Comparison of ENCODE assay signal across 10 cellular contexts in genomic region chr14:21026251-21026987, GRCh38. TPM values are rescaled to one million over a fixed set of nuclear protein-coding genes. Genes with fewer than 3 reads are reported as not detected.
DNase-seq lines count a peak whose midpoint lies in the region; ATAC-seq and TF ChIP-seq lines count a peak whose summit lies in the region.
"Had no signal": no experiment of that assay in that cellular context is flagged by ENCODE, and none has a peak within 500 bp of the region (broad histone marks: within the 10 kb centered on the region; RNA-seq: fewer than 3 reads in every experiment).

No MANE protein-coding gene starts in this region.

- peak in 1 of 2 donors; percentile 70 for DNase-seq in breast epithelium (ENCODE audit: low spot score in 2 of 2)
- DNase-seq in MCF 10A (ENCODE audit: unreplicated experiment), result no peak
- no peak for DNase-seq in right atrium auricular region (ENCODE audit: low spot score)
- DNase-seq in neural progenitor cell (ENCODE audit: low spot score), result no peak
- DNase-seq in upper lobe of left lung, result peak in 1 of 2 donors; percentile 21
- DNase-seq in MG63, result no peak
- no peak for DNase-seq in NCI-H1092 treated with DMSO at 0.1 percent for 48 hours (lab: John Stamatoyannopoulos, UW)
- DNase-seq: activated CD4-positive, alpha-beta T cell treated with anti-CD3 and anti-CD28 coated beads, Interleukin-2, amount 50 U/mL, for 1 hour; PC-3 had no signal

- no peaks in the 10 kb centered on the region for H3K36me3 ChIP-seq in breast epithelium
- H3K36me3 ChIP-seq in right atrium auricular region, result peaks cover 8% of the 10 kb centered on the region
- no peaks in the 10 kb centered on the region for H3K36me3 ChIP-seq in neural progenitor cell
- H3K36me3 ChIP-seq in upper lobe of left lung, result peaks cover 0 to 6% (median under 1%) of the 10 kb centered on the region in 4 donors
- no peaks in the 10 kb centered on the region for H3K36me3 ChIP-seq in MG63

- CTCF ChIA-PET in MCF 10A (lab: Yijun Ruan, JAX), result interaction anchor here (0.6 to 3.6 kb wide), 6 partner anchors 11 to 182 kb away, joined by 3 to 24 read pairs (median 9); partner anchors contain the start of gene RNASE7

- no peaks in the 10 kb centered on the region for H3K79me2 ChIP-seq in neural progenitor cell (ENCODE audit: low read depth)

- H3K27me3 Mint-ChIP-seq in MCF 10A (ENCODE audit: insufficient read depth, unreplicated experiment), result peaks cover 20% of the 10 kb centered on the region
- H3K27me3 Mint-ChIP-seq in neural progenitor cell (ENCODE audit: insufficient read depth, low read depth), result peaks cover 13% of the 10 kb centered on the region

- BruUV-seq in MCF 10A (replicated peaks; lab: Mats Ljungman, UMichigan), result no TSS peak

- no peak overlapping the region for H3K4me3 Mint-ChIP-seq in MCF 10A (ENCODE audit: unreplicated experiment)
- peak overlapping the region; percentile 91 for H3K4me3 Mint-ChIP-seq in neural progenitor cell

- H3K9me3 Mint-ChIP-seq in MCF 10A (ENCODE audit: unreplicated experiment), result no peaks in the 10 kb centered on the region
- H3K9me3 Mint-ChIP-seq in neural progenitor cell, result peaks cover 2% of the 10 kb centered on the region

- no peaks in the 10 kb centered on the region for H3F3A ChIP-seq in neural progenitor cell (ENCODE audit: low read depth)

- no peak for TF ChIP-seq CTCF in breast epithelium (IDR thresholded peaks at IDR 0.05)
- TF ChIP-seq CTCF in MCF 10A (IDR thresholded peaks at IDR 0.05; ENCODE audit: unreplicated experiment), result no peak
- TF ChIP-seq CTCF in right atrium auricular region (IDR thresholded peaks at IDR 0.05), result no peak
- no peak for TF ChIP-seq CTCF in neural progenitor cell (IDR thresholded peaks at IDR 0.05)
- no peak for TF ChIP-seq CTCF in upper lobe of left lung (IDR thresholded peaks at IDR 0.05)

- POLR2A ChIA-PET in MCF 10A (lab: Yijun Ruan, JAX), result no interaction called here

- WGBS in upper lobe of left lung, 2 donors, result 55 to 77% methylated on average over 8 of the region's 8 CpGs

- H3K4me2 ChIP-seq in neural progenitor cell, result peak overlapping the region; percentile 77

- H3K4me1 ChIP-seq in breast epithelium, result peaks cover 5 to 9% of the 10 kb centered on the region in 2 donors
- H3K4me1 ChIP-seq in right atrium auricular region, result peaks cover 0 to 38% of the 10 kb centered on the region in 2 donors
- peaks cover 10% of the 10 kb centered on the region for H3K4me1 ChIP-seq in neural progenitor cell
- peaks cover 29 to 36% (median 30%) of the 10 kb centered on the region in 4 donors for H3K4me1 ChIP-seq in upper lobe of left lung

- H3K36me3 Mint-ChIP-seq in MCF 10A (ENCODE audit: insufficient read depth, unreplicated experiment) (no peaks in the 10 kb centered on the region), neural progenitor cell (peaks cover 4% of the 10 kb centered on the region)

- no peaks in the 10 kb centered on the region for H4K20me1 ChIP-seq in neural progenitor cell (ENCODE audit: low read depth)

- H3K4me1 Mint-ChIP-seq in MCF 10A (ENCODE audit: insufficient read depth, unreplicated experiment), result no peaks in the 10 kb centered on the region
- H3K4me1 Mint-ChIP-seq in neural progenitor cell, result peaks cover 15% of the 10 kb centered on the region

- H3K4me3 ChIP-seq in breast epithelium (peak overlapping the region in 2 of 3 donors; percentile 76 to 92), right atrium auricular region (peak overlapping the region in 1 of 2 donors; percentile 89), neural progenitor cell (no peak overlapping the region), upper lobe of left lung (peak overlapping the region in 1 of 4 donors; percentile 74), MG63 (no peak overlapping the region)

- no peak overlapping the region for H3K9ac ChIP-seq in neural progenitor cell

- no peak for TF ChIP-seq EP300 in upper lobe of left lung (IDR thresholded peaks at IDR 0.05)

- H3K27ac ChIP-seq in breast epithelium, result peak overlapping the region; percentile 95 to 97
- H3K27ac ChIP-seq in right atrium auricular region, result peak overlapping the region; percentile 96 to 98
- H3K27ac ChIP-seq in neural progenitor cell, result no peak overlapping the region
- peak overlapping the region; percentile 80 to 93 (median 88) for H3K27ac ChIP-seq in upper lobe of left lung

- intact Hi-C loops in breast epithelium (cut with DNase I; ENCODE audit: low total_unique reads) (no loop called here), MCF 10A (cut with micrococcal nuclease) (no loop called here)

- TF ChIP-seq POLR2A in breast epithelium (IDR thresholded peaks at IDR 0.05), result no peak
- TF ChIP-seq POLR2A in upper lobe of left lung (IDR thresholded peaks at IDR 0.05), result no peak

- H3K27me3 ChIP-seq in breast epithelium, result no peaks in the 10 kb centered on the region
- H3K27me3 ChIP-seq in right atrium auricular region, result no peaks in the 10 kb centered on the region
- peaks cover 74% of the 10 kb centered on the region for H3K27me3 ChIP-seq in neural progenitor cell
- peaks cover 0 to 8% (median 1%) of the 10 kb centered on the region in 4 donors for H3K27me3 ChIP-seq in upper lobe of left lung
- no peaks in the 10 kb centered on the region for H3K27me3 ChIP-seq in MG63

- H3K27ac Mint-ChIP-seq in MCF 10A (ENCODE audit: low read depth, unreplicated experiment) (no peak overlapping the region), neural progenitor cell (no peak overlapping the region)

- H3K9me3 ChIP-seq in breast epithelium (no peaks in the 10 kb centered on the region), right atrium auricular region (no peaks in the 10 kb centered on the region), neural progenitor cell (ENCODE audit: low read depth) (no peaks in the 10 kb centered on the region), upper lobe of left lung (no peaks in the 10 kb centered on the region), MG63 (no peaks in the 10 kb centered on the region)

- ATAC-seq in upper lobe of left lung (ENCODE audit: low FRiP score in 2 of 2) (no peak), GM19395 (IDR thresholded peaks at IDR 0.05; ENCODE audit: unreplicated experiment) (no peak)
- ATAC-seq: PC-3 had no signal

- H2AFZ ChIP-seq in neural progenitor cell (replicated peaks), result no peak overlapping the region

RNA-seq across cellular contexts. Expression of gene NDRG2, which starts 1.6 kb away (rescaled TPM):
- total RNA-seq in breast epithelium, result 100 to 1,000 TPM; 251 to 693 (median 258) TPM
- 0.81 and 0.82 TPM in 2 replicates for total RNA-seq in MCF 10A (2022)
- total RNA-seq in right atrium auricular region, result 100 to 1,000 TPM; 335 to 360 TPM
- 1.3 and 2.0 TPM in 2 replicates for total RNA-seq in neural progenitor cell (ENCODE audit: low replicate concordance)
- total RNA-seq in upper lobe of left lung, result 100 to 1,000 TPM in 2 of 6 donors, 10 to 100 TPM in 4; 69.7 to 280 (median 90.8) TPM
- total RNA-seq in MG63 (2014; rRNA removed; shearing (Covaris generic); ENCODE audit: low replicate concordance), result 17.5 and 51.7 TPM in 2 replicates

RNA-seq across cellular contexts. Expression of gene TPPP2, which starts 3.6 kb away (rescaled TPM):
- total RNA-seq in breast epithelium, result under 1 TPM in 1 of 3 donors, not detected in 2; 0.15 TPM
- not detected in 2 replicates for total RNA-seq in MCF 10A (2022)
- under 1 TPM in 1 of 2 donors, not detected in 1; 0.86 TPM for total RNA-seq in right atrium auricular region
- not detected in 2 replicates for total RNA-seq in neural progenitor cell (ENCODE audit: low replicate concordance)
- not detected for total RNA-seq in upper lobe of left lung
- not detected in 2 replicates for total RNA-seq in MG63 (2014; rRNA removed; shearing (Covaris generic); ENCODE audit: low replicate concordance)
- total RNA-seq: PC-3 had no signal

RNA-seq across cellular contexts. Expression of gene RNASE13, which starts 8.2 kb away (rescaled TPM):
- total RNA-seq in breast epithelium (not detected), MCF 10A (2022) (not detected in 2 replicates), right atrium auricular region (not detected), neural progenitor cell (ENCODE audit: low replicate concordance) (0.12 TPM in 1 of 2 replicates, not detected in the other), upper lobe of left lung (not detected)
- total RNA-seq in MG63 (2014; rRNA removed; shearing (Covaris generic); ENCODE audit: low replicate concordance), result not detected in 2 replicates
- total RNA-seq: PC-3 had no signal

RNA-seq across cellular contexts. Expression of gene RNASE7, which starts 15.7 kb away (rescaled TPM):
- total RNA-seq in breast epithelium (1 to 10 TPM in 2 of 3 donors, not detected in 1; 1.6 to 3.1 TPM), MCF 10A (2022) (10.9 and 11.8 TPM in 2 replicates), right atrium auricular region (not detected), neural progenitor cell (ENCODE audit: low replicate concordance) (not detected in 2 replicates), upper lobe of left lung (not detected)
- not detected in 2 replicates for total RNA-seq in MG63 (2014; rRNA removed; shearing (Covaris generic); ENCODE audit: low replicate concordance)
- total RNA-seq: PC-3 had no signal

RNA-seq across cellular contexts. Expression of gene SLC39A2, which starts 27.3 kb away (rescaled TPM):
- total RNA-seq in breast epithelium (under 1 TPM in 1 of 3 donors, not detected in 2; 0.59 TPM), MCF 10A (2022) (not detected in 2 replicates), right atrium auricular region (not detected), neural progenitor cell (ENCODE audit: low replicate concordance) (not detected in 2 replicates), upper lobe of left lung (under 1 TPM in 1 of 6 donors, not detected in 5; 0.30 TPM)
- total RNA-seq in MG63 (2014; rRNA removed; shearing (Covaris generic); ENCODE audit: low replicate concordance), result not detected in 2 replicates
- total RNA-seq: PC-3 had no signal

Comparison
In these comparisons a context has a peak if more than half of its experiments do, and no peak if none do; other contexts are left out.
1. H3K4me3 ChIP-seq: peak in breast epithelium (2 of 3); none in neural progenitor cell (single experiment) and MG63 (single experiment).